In genomic region chr11:111565111-111565720, GRCh38 we compare ENCODE assay signal across 8 cellular contexts. TPM values are rescaled to one million over a fixed set of nuclear protein-coding genes. Genes with fewer than 3 reads are reported as not detected.
DNase-seq lines count a peak whose midpoint lies in the region; ATAC-seq and TF ChIP-seq lines count a peak whose summit lies in the region.
"Had no signal": no experiment of that assay in that cellular context is flagged by ENCODE, and none has a peak within 500 bp of the region (broad histone marks: within the 10 kb centered on the region; RNA-seq: fewer than 3 reads in every experiment).

No MANE protein-coding gene starts in this region.

- H3K4me1 ChIP-seq in right cardiac atrium (ENCODE audit: control insufficient read depth, insufficient read depth, low read length) (peaks cover 2% of the 10 kb centered on the region), smooth muscle cell (ENCODE audit: low read depth) (peaks cover 2% of the 10 kb centered on the region)

- no peaks in the 10 kb centered on the region for H3K79me2 ChIP-seq in smooth muscle cell (ENCODE audit: low read depth)

- TF ChIP-seq CTCF in GM12865 (IDR thresholded peaks at IDR 0.05; ENCODE audit: insufficient read depth, low read depth, low read length, missing control alignments) = peak; percentile 75
- TF ChIP-seq CTCF in smooth muscle cell (IDR thresholded peaks at IDR 0.05; ENCODE audit: borderline replicate concordance, insufficient read depth, poor library complexity, severe bottlenecking) = peak; percentile 91

- H3F3A ChIP-seq in smooth muscle cell (ENCODE audit: low read depth) = no peaks in the 10 kb centered on the region

- H3K27me3 Mint-ChIP-seq in T-helper 2 cell treated with Interferon-gamma antibody and Interleukin-4, amounts not matched to agents 5 μg/mL and 100 μg/mL, for 36 hours (ENCODE audit: low read depth) = peaks cover under 1% of the 10 kb centered on the region

- H3K4me3 Mint-ChIP-seq in T-helper 2 cell treated with Interferon-gamma antibody and Interleukin-4, amounts not matched to agents 5 μg/mL and 100 μg/mL, for 36 hours = no peak overlapping the region

- H3K9ac ChIP-seq in smooth muscle cell (ENCODE audit: low read depth) = no peak overlapping the region

- peak in 1 of 2 donors; percentile 50 for ATAC-seq in right cardiac atrium
- no peak for ATAC-seq in HG02973 (IDR thresholded peaks at IDR 0.05; ENCODE audit: unreplicated experiment)

- H2AFZ ChIP-seq in smooth muscle cell (ENCODE audit: low read depth) = no peak overlapping the region

- no peaks in the 10 kb centered on the region for H3K4me1 Mint-ChIP-seq in T-helper 2 cell treated with Interferon-gamma antibody and Interleukin-4, amounts not matched to agents 5 μg/mL and 100 μg/mL, for 36 hours (ENCODE audit: low read depth)

- DNase-seq in GM12865 (ENCODE audit: low read depth) = peak; percentile 72
- DNase-seq in NCI-H1694 treated with DMSO at 0.1 percent for 48 hours (lab: John Stamatoyannopoulos, UW) = peak; percentile 21
- DNase-seq in T-helper 2 cell treated with Interferon-gamma antibody and Interleukin-4, amounts not matched to agents 5 μg/mL and 100 μg/mL, for 36 hours (ENCODE audit: low spot score) = peak; percentile 42
- DNase-seq in anterior cingulate cortex (lab: John Stamatoyannopoulos, UW) = peak in 43 of 58 donors; percentile 6 to 76 (median 32)
- DNase-seq in right cardiac atrium = peak; percentile 35 to 68 (median 64)
- peak; percentile 4 for DNase-seq in smooth muscle cell (lab: John Stamatoyannopoulos, UW; ENCODE audit: unreplicated experiment)

- H3K4me3 ChIP-seq in GM12865 (ENCODE audit: low read depth, low read length) (no peak overlapping the region), right cardiac atrium (ENCODE audit: low read length) (no peak overlapping the region), smooth muscle cell (no peak overlapping the region)

- H3K27ac Mint-ChIP-seq in T-helper 2 cell treated with Interferon-gamma antibody and Interleukin-4, amounts not matched to agents 5 μg/mL and 100 μg/mL, for 36 hours = no peak overlapping the region

- H3K36me3 ChIP-seq in smooth muscle cell (ENCODE audit: low read depth) = no peaks in the 10 kb centered on the region

- H3K9me3 ChIP-seq in right cardiac atrium (ENCODE audit: control insufficient read depth, low read length) (no peaks in the 10 kb centered on the region), smooth muscle cell (replicated peaks; ENCODE audit: low read depth) (no peaks in the 10 kb centered on the region)

- no peak overlapping the region for H3K4me2 ChIP-seq in smooth muscle cell

- no peaks in the 10 kb centered on the region for H3K36me3 Mint-ChIP-seq in T-helper 2 cell treated with Interferon-gamma antibody and Interleukin-4, amounts not matched to agents 5 μg/mL and 100 μg/mL, for 36 hours (ENCODE audit: low read depth)

- H3K27ac ChIP-seq in right cardiac atrium (ENCODE audit: low read length) (no peak overlapping the region), smooth muscle cell (ENCODE audit: low read depth) (no peak overlapping the region)
- H3K27ac ChIP-seq: epithelial cell of prostate had no signal

- intact Hi-C loops in right cardiac atrium (cut with DNase I) = loop anchor here in 3 of 4 donors (5.0 to 10.0 kb wide), 3 partner anchors 110 to 280 kb away; no protein-coding TSS in a partner anchor

- no peaks in the 10 kb centered on the region for H3K9me3 Mint-ChIP-seq in T-helper 2 cell treated with Interferon-gamma antibody and Interleukin-4, amounts not matched to agents 5 μg/mL and 100 μg/mL, for 36 hours

- 69% methylated on average over 4 of the region's 4 CpGs for WGBS in right cardiac atrium
- 63% methylated on average over 4 of the region's 4 CpGs for WGBS in smooth muscle cell (ENCODE audit: low lambda C conversion rate)

- H4K20me1 ChIP-seq in smooth muscle cell (ENCODE audit: low read depth) = no peaks in the 10 kb centered on the region

- H3K27me3 ChIP-seq in right cardiac atrium (ENCODE audit: control insufficient read depth, insufficient read depth) (no peaks in the 10 kb centered on the region), smooth muscle cell (ENCODE audit: low read depth) (no peaks in the 10 kb centered on the region)

RNA-seq across cellular contexts. Expression of gene LAYN, which starts 24.7 kb away (rescaled TPM):
- total RNA-seq in right cardiac atrium (1 to 10 TPM; 5.5 to 7.8 (median 6.4) TPM), smooth muscle cell (61.0 and 67.4 TPM in 2 replicates)
- polyA plus RNA-seq in right cardiac atrium (5.0 TPM), smooth muscle cell (52.6 and 64.5 TPM in 2 replicates)

RNA-seq across cellular contexts. Expression of gene SIK2, which starts 37.0 kb away (rescaled TPM):
- total RNA-seq in right cardiac atrium (10 to 100 TPM; 18.0 to 51.7 (median 21.9) TPM), smooth muscle cell (12.5 and 14.1 TPM in 2 replicates)
- polyA plus RNA-seq in right cardiac atrium (7.4 TPM), smooth muscle cell (1.9 and 2.4 TPM in 2 replicates)

RNA-seq across cellular contexts. Expression of gene HOATZ, which starts 50.6 kb away (rescaled TPM):
- total RNA-seq in right cardiac atrium = not detected
- not detected for polyA plus RNA-seq in right cardiac atrium
- total RNA-seq in smooth muscle cell = 0.85 TPM in 1 of 2 replicates, not detected in the other
- 1.2 and 1.5 TPM in 2 replicates for polyA plus RNA-seq in smooth muscle cell

RNA-seq across cellular contexts. Expression of gene BTG4, which starts 53.0 kb away (rescaled TPM):
- not detected for total RNA-seq in right cardiac atrium
- not detected for polyA plus RNA-seq in right cardiac atrium
- total RNA-seq in smooth muscle cell = not detected in 2 replicates
- 0.21 and 0.47 TPM in 2 replicates for polyA plus RNA-seq in smooth muscle cell

Comparison
In these comparisons a context has a peak if more than half of its experiments do, and no peak if none do; other contexts are left out.
1. DNase-seq: peak in every context shown above with its lines; median percentile 72 in GM12865; 64 in right cardiac atrium; 42 in T-helper 2 cell treated with Interferon-gamma antibody and Interleukin-4, amounts not matched to agents 5 μg/mL and 100 μg/mL, for 36 hours; 32 in anterior cingulate cortex; 21 in NCI-H1694 treated with DMSO at 0.1 percent for 48 hours; 4 in smooth muscle cell.